Comparison of ENCODE assay signal across 8 cellular contexts in genomic region chr18:9708882-9709877, GRCh38. TPM values are rescaled to one million over a fixed set of nuclear protein-coding genes. Genes with fewer than 3 reads are reported as not detected.
A peak's percentile ranks its signal among the peaks of the same experiment; 100 is the strongest.
DNase-seq lines count a peak whose midpoint lies in the region; ATAC-seq, FAIRE-seq and TF ChIP-seq lines count a peak whose summit lies in the region.

No MANE protein-coding gene starts in this region.

- ATAC-seq in GM21825 (IDR thresholded peaks at IDR 0.05; ENCODE audit: unreplicated experiment), result no peak

- 4% methylated on average over 30 to 35 of the region's 44 CpGs for WGBS in mesodermal cell (ENCODE audit: insufficient coverage in 2 of 2), 2 experiments
- WGBS in urinary bladder, result 15% methylated on average over 44 of the region's 44 CpGs

- peaks cover 4% of the 10 kb centered on the region; the same call in 1 of the 2 replicates for H3K9me3 ChIP-seq in OCI-LY3 (ENCODE audit: insufficient read depth, low read length)
- no peaks in the 10 kb centered on the region for H3K9me3 ChIP-seq in effector memory CD4-positive, alpha-beta T cell (ENCODE audit: control insufficient read depth, low read length)
- H3K9me3 ChIP-seq in mesodermal cell (ENCODE audit: control insufficient read depth, low read length), result no peaks in the 10 kb centered on the region

- peak overlapping the region; percentile 79 for H3K4me3 ChIP-seq in OCI-LY3 (ENCODE audit: low read length)
- peak overlapping the region; percentile 47 for H3K4me3 ChIP-seq in effector memory CD4-positive, alpha-beta T cell (ENCODE audit: insufficient read depth, low read depth, low read length, poor library complexity, severe bottlenecking)
- H3K4me3 ChIP-seq in mesodermal cell (ENCODE audit: extremely low read depth, insufficient read depth, low read length, poor library complexity, severe bottlenecking), result peak overlapping the region; percentile 93
- peak overlapping the region; percentile 94 for H3K4me3 ChIP-seq in urinary bladder (ENCODE audit: low read depth, low read length)

- no peaks in the 10 kb centered on the region for H4K20me1 ChIP-seq in OCI-LY3 (ENCODE audit: insufficient read depth, low read length)

- peak overlapping the region; percentile 28 for H3K4me2 ChIP-seq in OCI-LY3 (ENCODE audit: low read length)

- H3K9ac ChIP-seq in OCI-LY3 (ENCODE audit: low read length), result peak overlapping the region; percentile 71

- H3K4me1 ChIP-seq in OCI-LY3 (ENCODE audit: low read length) (peaks cover 36% of the 10 kb centered on the region), mesodermal cell (ENCODE audit: control insufficient read depth, insufficient read depth, low read length, poor library complexity, severe bottlenecking) (peaks cover 57% of the 10 kb centered on the region), urinary bladder (ENCODE audit: insufficient read depth) (no peaks in the 10 kb centered on the region)
- H3K4me1 ChIP-seq in effector memory CD4-positive, alpha-beta T cell (ENCODE audit: control insufficient read depth, insufficient read depth, low read length, poor library complexity, severe bottlenecking), result peaks cover 8% of the 10 kb centered on the region

- DNase-seq in GM12891 (ENCODE audit: insufficient read length, low spot score) (no peak), NCI-H345 treated with DMSO at 0.1 percent for 48 hours (lab: John Stamatoyannopoulos, UW; ENCODE audit: unreplicated experiment) (no peak), SW480 (ENCODE audit: low spot score) (no peak)
- DNase-seq in effector memory CD4-positive, alpha-beta T cell, result no peak

- H3K36me3 ChIP-seq in OCI-LY3 (replicated peaks; ENCODE audit: low read depth, low read length) (peaks cover 6% of the 10 kb centered on the region), mesodermal cell (ENCODE audit: control insufficient read depth, insufficient read depth, low read length) (peaks cover 35% of the 10 kb centered on the region), urinary bladder (ENCODE audit: insufficient read depth) (no peaks in the 10 kb centered on the region)
- H3K36me3 ChIP-seq in effector memory CD4-positive, alpha-beta T cell (ENCODE audit: control insufficient read depth, insufficient read depth, low read length), result no peaks in the 10 kb centered on the region

- H2AFZ ChIP-seq in OCI-LY3 (ENCODE audit: low read depth, low read length), result no peak overlapping the region; the same call in 1 of the 2 replicates

- no peak for TF ChIP-seq POLR2A in GM12891 (IDR thresholded peaks at IDR 0.05; ENCODE audit: low read depth, low read length)

- no peak for TF ChIP-seq CTCF in OCI-LY3 (IDR thresholded peaks at IDR 0.05; ENCODE audit: low read depth, low read length)

- FAIRE-seq in GM12891 (lab: Jason Lieb, UNC), result no peak

- H3K79me2 ChIP-seq in OCI-LY3 (ENCODE audit: low read length), result no peaks in the 10 kb centered on the region

- H3K27ac ChIP-seq in OCI-LY3 (ENCODE audit: low read length) (no peak overlapping the region), mesodermal cell (ENCODE audit: low read depth, low read length, severe bottlenecking) (peak overlapping the region; percentile 77), urinary bladder (ENCODE audit: low read depth) (peak overlapping the region; percentile 68)
- H3K27ac ChIP-seq in effector memory CD4-positive, alpha-beta T cell (ENCODE audit: insufficient read depth, low read length, poor library complexity, severe bottlenecking), result no peak overlapping the region

- peaks cover 6% of the 10 kb centered on the region for H3K27me3 ChIP-seq in OCI-LY3 (ENCODE audit: low read depth, low read length)
- H3K27me3 ChIP-seq in effector memory CD4-positive, alpha-beta T cell (replicated peaks; ENCODE audit: control insufficient read depth, insufficient read depth, low read length, poor library complexity, severe bottlenecking), result peaks cover 15% of the 10 kb centered on the region

TF ChIP-seq in GM12891, 5 proteins besides CTCF, POLR2A, EP300 and RAD21:
- no peak for TF ChIP-seq PAX5 (IDR thresholded peaks at IDR 0.05; ENCODE audit: insufficient read depth, low read length, severe bottlenecking)
- TF ChIP-seq POLR2AphosphoS5 (IDR thresholded peaks at IDR 0.05; ENCODE audit: low read depth, low read length), result no peak
- TF ChIP-seq SPI1 (IDR thresholded peaks at IDR 0.05; ENCODE audit: low read depth, low read length), result peak; percentile 43; the same call in 1 of the 2 replicates
- no peak for TF ChIP-seq POU2F2 (IDR thresholded peaks at IDR 0.05; ENCODE audit: low read depth, low read length)
- TF ChIP-seq TAF1 (IDR thresholded peaks at IDR 0.05; ENCODE audit: low read depth, low read length), result no peak

RNA-seq across cellular contexts. Expression of gene RAB31, which starts 1.1 kb away (rescaled TPM):
- 10.6 TPM for polyA plus RNA-seq in GM12891 (2012; ENCODE audit: low read depth, missing spikeins)
- polyA plus RNA-seq in mesodermal cell (2013, experiment 1 of 2), result 114 TPM
- 117 TPM for polyA plus RNA-seq in mesodermal cell (2013, experiment 2 of 2)
- total RNA-seq in urinary bladder, result 37.1 TPM
- 77.2 TPM for polyA plus RNA-seq in urinary bladder

Comparison
In these comparisons a context has a peak if more than half of its experiments do, and no peak if none do; other contexts are left out.
1. H3K27ac ChIP-seq: peak in mesodermal cell (single experiment) and urinary bladder (single experiment); none in OCI-LY3 (single experiment) and effector memory CD4-positive, alpha-beta T cell (single experiment).
2. Peak in every context shown above with its lines, with median percentiles within 50 percentile points of each other: H3K4me3 ChIP-seq.